In genomic region chr13:20714563-20715339, GRCh38 we compare ENCODE assay signal across 10 cellular contexts. TPM values are rescaled to one million over a fixed set of nuclear protein-coding genes. Genes with fewer than 3 reads are reported as not detected.
A peak's percentile ranks its signal among the peaks of the same experiment; 100 is the strongest.
DNase-seq lines count a peak whose midpoint lies in the region; ATAC-seq and TF ChIP-seq lines count a peak whose summit lies in the region.
"Had no signal": no experiment of that assay in that cellular context is flagged by ENCODE, and none has a peak within 500 bp of the region (broad histone marks: within the 10 kb centered on the region; RNA-seq: fewer than 3 reads in every experiment).

No MANE protein-coding gene starts in this region.

- H3K4me1 ChIP-seq in left ventricle myocardium inferior (peaks cover 29% of the 10 kb centered on the region), gastrocnemius medialis (peaks cover 46 to 56% of the 10 kb centered on the region in 2 donors)

- ATAC-seq in gastrocnemius medialis (peak; percentile 26 to 34), GM19452 (IDR thresholded peaks at IDR 0.05; ENCODE audit: unreplicated experiment) (no peak), HG03280 (IDR thresholded peaks at IDR 0.05; ENCODE audit: unreplicated experiment) (no peak)

- H3K36me3 ChIP-seq in left ventricle myocardium inferior (no peaks in the 10 kb centered on the region), gastrocnemius medialis (no peaks in the 10 kb centered on the region)

- H3K27ac ChIP-seq in left ventricle myocardium inferior (replicated peaks): peak overlapping the region; percentile 80
- peak overlapping the region; percentile 80 to 89 (median 88) for H3K27ac ChIP-seq in gastrocnemius medialis

- no peak for TF ChIP-seq POLR2A in gastrocnemius medialis (IDR thresholded peaks at IDR 0.05)

- no peaks in the 10 kb centered on the region for H3K9me3 ChIP-seq in left ventricle myocardium inferior (replicated peaks)
- no peaks in the 10 kb centered on the region for H3K9me3 ChIP-seq in gastrocnemius medialis

- peaks cover 7% of the 10 kb centered on the region for H3K27me3 ChIP-seq in left ventricle myocardium inferior (ENCODE audit: low read depth)
- no peaks in the 10 kb centered on the region for H3K27me3 ChIP-seq in gastrocnemius medialis

- intact Hi-C loops in left ventricle myocardium inferior (cut with micrococcal nuclease): loop anchor here (5.0 to 10.0 kb wide), 3 partner anchors 113 to 220 kb away; no protein-coding TSS in a partner anchor
- intact Hi-C loops in gastrocnemius medialis (cut with DNase I; ENCODE audit: low total_unique reads): loop anchor here (5.0 kb wide), 2 partner anchors 343 to 763 kb away; no protein-coding TSS in a partner anchor

- H3K4me3 ChIP-seq in left ventricle myocardium inferior (peak overlapping the region; percentile 11), gastrocnemius medialis (peak overlapping the region; percentile 14 to 56 (median 42))

- in situ Hi-C loops in gastrocnemius medialis (cut with MboI; ENCODE audit: low sequenced_read_pairs in 4 of 4): loop anchor here in 3 of 4 donors (5.0 to 25.0 kb wide), 3 partner anchors 113 to 223 kb away; no protein-coding TSS in a partner anchor

- TF ChIP-seq CTCF in left ventricle myocardium inferior (IDR thresholded peaks at IDR 0.05; ENCODE audit: borderline replicate concordance) (no peak), gastrocnemius medialis (IDR thresholded peaks at IDR 0.05 in 4 of 5, conservative IDR thresholded peaks at IDR 0.05 in 1 of 5) (no peak)

- peak; percentile 68 for DNase-seq in EH (ENCODE audit: low read depth)
- DNase-seq in astrocyte of the hippocampus (ENCODE audit: low read depth, low spot score): peak; percentile 78
- peak; percentile 68 for DNase-seq in left ventricle myocardium inferior
- peak in 1 of 2 donors; percentile 78 for DNase-seq in gastrocnemius medialis
- DNase-seq in NCI-H1092 (lab: John Stamatoyannopoulos, UW): no peak
- DNase-seq in HK-2 (ENCODE audit: unreplicated experiment): no peak
- DNase-seq: activated CD4-positive, alpha-beta memory T cell treated with anti-CD3 and anti-CD28 coated beads, Interleukin-2, amount 10 ng/mL, durations not matched to agents 7 days and 5 days; CD4-positive, CD25-positive, alpha-beta regulatory T cell had no signal

RNA-seq across cellular contexts. Expression of gene IL17D, which starts 11.3 kb away (rescaled TPM):
- total RNA-seq in left ventricle myocardium inferior (1.2 TPM), gastrocnemius medialis (10 to 100 TPM in 1 of 4 donors, 1 to 10 TPM in 3; 2.2 to 14.2 (median 3.0) TPM)
- total RNA-seq: activated CD4-positive, alpha-beta memory T cell treated with anti-CD3 and anti-CD28 coated beads, Interleukin-2, amount 10 ng/mL, durations not matched to agents 7 days and 5 days; CD4-positive, CD25-positive, alpha-beta regulatory T cell had no signal

RNA-seq across cellular contexts. Expression of gene EEF1AKMT1, which starts 59.0 kb away (rescaled TPM):
- total RNA-seq in left ventricle myocardium inferior (10.1 TPM), gastrocnemius medialis (1 to 10 TPM; 5.9 to 8.5 (median 8.0) TPM)

Comparison
In these comparisons a context has a peak if more than half of its experiments do, and no peak if none do; other contexts are left out.
1. DNase-seq: peak in EH (single experiment), astrocyte of the hippocampus (single experiment) and left ventricle myocardium inferior (single experiment); none in NCI-H1092 (single experiment) and HK-2 (single experiment).
2. ATAC-seq: peak in gastrocnemius medialis (2 of 2); none in GM19452 (single experiment) and HG03280 (single experiment).